17 cellular contexts compared by ENCODE assay signal in genomic region chr5:142360051-142360498, GRCh38. TPM values are rescaled to one million over a fixed set of nuclear protein-coding genes. Genes with fewer than 3 reads are reported as not detected.
DNase-seq lines count a peak whose midpoint lies in the region; ATAC-seq and TF ChIP-seq lines count a peak whose summit lies in the region.
"Had no signal": no experiment of that assay in that cellular context is flagged by ENCODE, and none has a peak within 500 bp of the region (broad histone marks: within the 10 kb centered on the region; RNA-seq: fewer than 3 reads in every experiment).

No MANE protein-coding gene starts in this region.

- no peaks in the 10 kb centered on the region for H3K9me3 Mint-ChIP-seq in HFFc6
- H3K9me3 Mint-ChIP-seq in activated T-helper 17 cell treated with anti-CD3 and anti-CD28 coated beads, Interleukin-2, amount 50 U/mL, for 72 hours, result no peaks in the 10 kb centered on the region
- H3K9me3 Mint-ChIP-seq in naive thymus-derived CD8-positive, alpha-beta T cell, result no peaks in the 10 kb centered on the region
- H3K9me3 Mint-ChIP-seq: immature natural killer cell had no signal

- no peak for TF ChIP-seq CTCF in A673 (conservative IDR thresholded peaks at IDR 0.05; ENCODE audit: low read depth, low read length)
- TF ChIP-seq CTCF in HFFc6 (IDR thresholded peaks at IDR 0.05), result no peak

- H3K36me3 ChIP-seq in A673 (ENCODE audit: insufficient read depth, low read length, poor library complexity, severe bottlenecking) (no peaks in the 10 kb centered on the region), mesodermal cell (ENCODE audit: control insufficient read depth, insufficient read depth, low read length) (peaks cover 10% of the 10 kb centered on the region)
- H3K36me3 ChIP-seq: brain microvascular endothelial cell had no signal

- H3K4me1 ChIP-seq in A673 (ENCODE audit: insufficient read depth, low read length, poor library complexity, severe bottlenecking) (peaks cover 75% of the 10 kb centered on the region), mesodermal cell (ENCODE audit: control insufficient read depth, insufficient read depth, low read length, poor library complexity, severe bottlenecking) (peaks cover 68% of the 10 kb centered on the region)

- WGBS in mesodermal cell (ENCODE audit: insufficient coverage in 2 of 2), 2 experiments, result 80 to 83% methylated on average over 1 of the region's 1 CpG

- POLR2A ChIA-PET in A673 (lab: Charles Lee; ENCODE audit: low non-redundant PET), result no interaction called here
- POLR2A ChIA-PET in naive thymus-derived CD8-positive, alpha-beta T cell (lab: Charles Lee), result interaction anchor here (0.6 kb wide), 1 partner anchor 42 kb away, joined by 4 read pairs; no protein-coding TSS in a partner anchor

- ATAC-seq in activated T-helper 17 cell treated with anti-CD3 and anti-CD28 coated beads, Interleukin-2, amount 50 U/mL, for 72 hours (replicated peaks), result peak; percentile 12
- ATAC-seq in left ventricle myocardium superior, result no peak
- no peak for ATAC-seq in naive thymus-derived CD8-positive, alpha-beta T cell

- H3K27me3 Mint-ChIP-seq in HFFc6 (ENCODE audit: insufficient read depth), result no peaks in the 10 kb centered on the region; the same call in 1 of the 2 replicates
- no peaks in the 10 kb centered on the region for H3K27me3 Mint-ChIP-seq in activated T-helper 17 cell treated with anti-CD3 and anti-CD28 coated beads, Interleukin-2, amount 50 U/mL, for 72 hours
- H3K27me3 Mint-ChIP-seq in naive thymus-derived CD8-positive, alpha-beta T cell, result peaks cover 0 to 3% (median 0%) of the 10 kb centered on the region in 5 donors

- intact Hi-C loops in A673 (cut with micrococcal nuclease; ENCODE audit: unreplicated experiment), result no loop called here
- intact Hi-C loops in left ventricle myocardium superior (cut with micrococcal nuclease), result no loop called here

- peaks cover 68% of the 10 kb centered on the region for H3K4me1 Mint-ChIP-seq in HFFc6 (ENCODE audit: low read depth)
- H3K4me1 Mint-ChIP-seq in activated T-helper 17 cell treated with anti-CD3 and anti-CD28 coated beads, Interleukin-2, amount 50 U/mL, for 72 hours, result peaks cover 21% of the 10 kb centered on the region
- peaks cover 13 to 54% (median 42%) of the 10 kb centered on the region in 4 donors for H3K4me1 Mint-ChIP-seq in naive thymus-derived CD8-positive, alpha-beta T cell

- peak overlapping the region; percentile 67 for H3K27ac Mint-ChIP-seq in HFFc6
- peak overlapping the region; percentile 39 for H3K27ac Mint-ChIP-seq in activated T-helper 17 cell treated with anti-CD3 and anti-CD28 coated beads, Interleukin-2, amount 50 U/mL, for 72 hours
- peak overlapping the region in 1 of 10 donors; percentile 7 for H3K27ac Mint-ChIP-seq in naive thymus-derived CD8-positive, alpha-beta T cell
- H3K27ac Mint-ChIP-seq: dendritic cell treated with granulocyte-macrophage colony-stimulating factor and Interleukin-4, amounts not matched to agents 40 ng/mL and 50 ng/mL, for 4 days had no signal

- CTCF ChIA-PET in A673 (lab: Charles Lee), result no interaction called here

- DNase-seq in A673 (ENCODE audit: low spot score), result no peak
- no peak for DNase-seq in HFFc6
- DNase-seq in left ventricle myocardium superior, result no peak
- no peak for DNase-seq in stimulated activated CD8-positive, alpha-beta memory T cell treated with anti-CD3 and anti-CD28 coated beads, Interleukin-4, amount 100 ng/mL, for 48 hours
- DNase-seq in naive thymus-derived CD8-positive, alpha-beta T cell, result no peak
- no peak for DNase-seq in NOMO-1 treated with DMSO at 0.1 percent for 48 hours (lab: John Stamatoyannopoulos, UW; ENCODE audit: unreplicated experiment)
- DNase-seq: activated CD8-positive, alpha-beta memory T cell treated with anti-CD3 and anti-CD28 coated beads, Interleukin-2, amount 50 U/mL, for 4 hours; DMS 273 treated with DMSO at 0.1 percent for 48 hours; GF-D8; immature natural killer cell; stimulated activated CD4-positive, alpha-beta T cell treated with anti-CD3 and anti-CD28 coated beads, Interleukin-4, amount 100 ng/mL, for 24 hours; T-helper 2 cell had no signal

- peaks cover 4% of the 10 kb centered on the region for H3K9me3 ChIP-seq in A673 (ENCODE audit: low read depth, low read length, poor library complexity, severe bottlenecking)
- peaks cover 6% of the 10 kb centered on the region for H3K9me3 ChIP-seq in mesodermal cell (ENCODE audit: control insufficient read depth, low read length)
- H3K9me3 ChIP-seq: testis had no signal

- H3K27ac ChIP-seq in A673 (ENCODE audit: low read depth, low read length, poor library complexity, severe bottlenecking), result peak overlapping the region; percentile 57
- H3K27ac ChIP-seq in mesodermal cell (ENCODE audit: low read depth, low read length, severe bottlenecking), result peak overlapping the region; percentile 72
- H3K27ac ChIP-seq: testis had no signal

- H3K4me3 Mint-ChIP-seq in HFFc6, result peak overlapping the region; percentile 56
- peak overlapping the region; percentile 17 for H3K4me3 Mint-ChIP-seq in activated T-helper 17 cell treated with anti-CD3 and anti-CD28 coated beads, Interleukin-2, amount 50 U/mL, for 72 hours
- no peak overlapping the region for H3K4me3 Mint-ChIP-seq in naive thymus-derived CD8-positive, alpha-beta T cell
- H3K4me3 Mint-ChIP-seq: dendritic cell treated with granulocyte-macrophage colony-stimulating factor and Interleukin-4, amounts not matched to agents 40 ng/mL and 50 ng/mL, for 4 days; immature natural killer cell had no signal

- no peaks in the 10 kb centered on the region for H3K27me3 ChIP-seq in A673 (replicated peaks; ENCODE audit: insufficient read depth, low read depth, low read length, poor library complexity)
- H3K27me3 ChIP-seq: brain microvascular endothelial cell, testis had no signal

- H3K36me3 Mint-ChIP-seq in HFFc6 (ENCODE audit: low read depth), result peaks cover 10% of the 10 kb centered on the region
- H3K36me3 Mint-ChIP-seq in activated T-helper 17 cell treated with anti-CD3 and anti-CD28 coated beads, Interleukin-2, amount 50 U/mL, for 72 hours (ENCODE audit: low read depth), result no peaks in the 10 kb centered on the region
- no peaks in the 10 kb centered on the region for H3K36me3 Mint-ChIP-seq in naive thymus-derived CD8-positive, alpha-beta T cell
- H3K36me3 Mint-ChIP-seq: immature natural killer cell had no signal

- H3K4me3 ChIP-seq in A673 (ENCODE audit: low read depth, low read length, poor library complexity, severe bottlenecking), result no peak overlapping the region
- no peak overlapping the region for H3K4me3 ChIP-seq in mesodermal cell (ENCODE audit: extremely low read depth, insufficient read depth, low read length, poor library complexity, severe bottlenecking)
- H3K4me3 ChIP-seq: testis had no signal

- BruUV-seq in A673 (replicated peaks; lab: Mats Ljungman, UMichigan), result no TSS peak

RNA-seq across cellular contexts. Expression of gene SPRY4, which starts 35.3 kb away (rescaled TPM):
- total RNA-seq in A673 (2021) (35.5 and 35.6 TPM in 2 replicates), left ventricle myocardium superior (8.3 TPM)
- 10 to 100 TPM; 26.1 to 28.9 (median 27.8) TPM for total RNA-seq in HFFc6 (2021; fragmentation: NEBNext Ultra II Directional; extraction: Animal tissue kit (Norgen Biotek cat#: 25700))
- total RNA-seq in activated T-helper 17 cell treated with anti-CD3 and anti-CD28 coated beads, Interleukin-2, amount 50 U/mL, for 72 hours, result 1 to 10 TPM in 1 of 2 donors, under 1 TPM in 1; 0.71 to 1.1 TPM
- 147 TPM for polyA plus RNA-seq in mesodermal cell (2013, experiment 1 of 2)
- 117 TPM for polyA plus RNA-seq in mesodermal cell (2013, experiment 2 of 2)
- not detected for total RNA-seq in naive thymus-derived CD8-positive, alpha-beta T cell
- polyA plus RNA-seq in naive thymus-derived CD8-positive, alpha-beta T cell, result not detected
- polyA plus RNA-seq: immature natural killer cell had no signal

Comparison
In these comparisons a context has a peak if more than half of its experiments do, and no peak if none do; other contexts are left out.
1. H3K4me3 Mint-ChIP-seq: peak in HFFc6 (single experiment) and activated T-helper 17 cell treated with anti-CD3 and anti-CD28 coated beads, Interleukin-2, amount 50 U/mL, for 72 hours (single experiment); none in naive thymus-derived CD8-positive, alpha-beta T cell (0 of 10).